In the genomic region with DNA sequence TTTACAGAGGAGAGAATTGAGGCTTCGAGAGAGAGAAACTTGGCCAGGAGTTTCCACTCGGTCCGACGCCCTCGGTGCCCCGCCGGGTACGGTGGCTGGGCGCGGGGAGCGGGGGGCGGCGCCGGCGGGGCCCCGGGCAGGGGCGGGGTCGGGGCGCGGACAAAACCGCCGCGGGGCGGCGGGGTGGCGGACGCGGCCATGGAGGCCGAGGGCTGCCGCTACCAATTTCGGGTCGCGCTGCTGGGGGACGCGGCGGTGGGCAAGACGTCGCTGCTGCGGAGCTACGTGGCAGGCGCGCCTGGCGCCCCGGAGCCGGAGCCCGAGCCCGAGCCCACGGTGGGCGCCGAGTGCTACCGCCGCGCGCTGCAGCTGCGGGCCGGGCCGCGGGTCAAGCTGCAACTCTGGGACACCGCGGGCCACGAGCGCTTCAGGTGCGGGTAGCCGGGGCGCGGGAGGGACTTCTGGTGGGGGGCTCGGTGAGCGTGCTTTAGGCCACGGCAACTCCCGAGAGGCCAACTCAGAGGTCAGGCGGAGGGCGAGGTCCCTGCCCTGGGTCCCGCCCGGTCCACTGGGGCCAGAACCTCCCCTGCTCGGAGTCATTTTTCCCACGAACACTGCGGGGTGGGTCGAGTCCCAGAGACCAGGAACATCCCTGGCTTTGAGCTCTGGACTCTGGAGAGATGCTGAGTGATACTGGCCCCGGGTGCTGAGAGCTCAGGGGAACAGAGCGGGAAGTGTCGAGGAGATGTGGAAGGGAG, we compare ENCODE assay signal across 1 cellular context.
TF ChIP-seq lines count a peak whose summit lies in the region.

No MANE protein-coding gene starts in this region.

TF ChIP-seq in SK-N-SH treated with all-trans-retinoic acid at 6 μM for 48 hours, 23 proteins besides CTCF, POLR2A, EP300 and RAD21 (continued from another document):
- TF ChIP-seq, protein P1, sequence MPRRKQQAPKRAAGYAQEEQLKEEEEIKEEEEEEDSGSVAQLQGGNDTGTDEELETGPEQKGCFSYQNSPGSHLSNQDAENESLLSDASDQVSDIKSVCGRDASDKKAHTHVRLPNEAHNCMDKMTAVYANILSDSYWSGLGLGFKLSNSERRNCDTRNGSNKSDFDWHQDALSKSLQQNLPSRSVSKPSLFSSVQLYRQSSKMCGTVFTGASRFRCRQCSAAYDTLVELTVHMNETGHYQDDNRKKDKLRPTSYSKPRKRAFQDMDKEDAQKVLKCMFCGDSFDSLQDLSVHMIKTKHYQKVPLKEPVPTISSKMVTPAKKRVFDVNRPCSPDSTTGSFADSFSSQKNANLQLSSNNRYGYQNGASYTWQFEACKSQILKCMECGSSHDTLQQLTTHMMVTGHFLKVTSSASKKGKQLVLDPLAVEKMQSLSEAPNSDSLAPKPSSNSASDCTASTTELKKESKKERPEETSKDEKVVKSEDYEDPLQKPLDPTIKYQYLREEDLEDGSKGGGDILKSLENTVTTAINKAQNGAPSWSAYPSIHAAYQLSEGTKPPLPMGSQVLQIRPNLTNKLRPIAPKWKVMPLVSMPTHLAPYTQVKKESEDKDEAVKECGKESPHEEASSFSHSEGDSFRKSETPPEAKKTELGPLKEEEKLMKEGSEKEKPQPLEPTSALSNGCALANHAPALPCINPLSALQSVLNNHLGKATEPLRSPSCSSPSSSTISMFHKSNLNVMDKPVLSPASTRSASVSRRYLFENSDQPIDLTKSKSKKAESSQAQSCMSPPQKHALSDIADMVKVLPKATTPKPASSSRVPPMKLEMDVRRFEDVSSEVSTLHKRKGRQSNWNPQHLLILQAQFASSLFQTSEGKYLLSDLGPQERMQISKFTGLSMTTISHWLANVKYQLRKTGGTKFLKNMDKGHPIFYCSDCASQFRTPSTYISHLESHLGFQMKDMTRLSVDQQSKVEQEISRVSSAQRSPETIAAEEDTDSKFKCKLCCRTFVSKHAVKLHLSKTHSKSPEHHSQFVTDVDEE (CRISPR knock-in tag; IDR thresholded peaks at IDR 0.05): no peak
- TF ChIP-seq ZC3H10 (CRISPR knock-in tag; IDR thresholded peaks at IDR 0.05) (no peak), BACH2 (CRISPR knock-in tag; IDR thresholded peaks at IDR 0.05; ENCODE audit: borderline replicate concordance) (no peak)
